10 cellular contexts compared by ENCODE assay signal in genomic region chr1:32448773-32449456, GRCh38.
A peak's percentile ranks its signal among the peaks of the same experiment; 100 is the strongest.
DNase-seq lines count a peak whose midpoint lies in the region; ATAC-seq and TF ChIP-seq lines count a peak whose summit lies in the region.
"Had no signal": no experiment of that assay in that cellular context is flagged by ENCODE, and none has a peak within 500 bp of the region (broad histone marks: within the 10 kb centered on the region; RNA-seq: fewer than 3 reads in every experiment).

No MANE protein-coding gene starts in this region.

- no peaks in the 10 kb centered on the region for H4K20me1 ChIP-seq in OCI-LY1 (ENCODE audit: insufficient read depth, low read length)

- ATAC-seq in HG03354 (IDR thresholded peaks at IDR 0.05; ENCODE audit: poor library complexity, severe bottlenecking, unreplicated experiment), result no peak
- no peak for ATAC-seq in GM18873 (IDR thresholded peaks at IDR 0.05; ENCODE audit: low FRiP score, unreplicated experiment)
- ATAC-seq in GM21786 (IDR thresholded peaks at IDR 0.05; ENCODE audit: unreplicated experiment), result no peak

- H3F3A ChIP-seq in OCI-LY1 (ENCODE audit: insufficient read depth, low read length), result no peaks in the 10 kb centered on the region

- H3K36me3 ChIP-seq in GM06990 (ENCODE audit: control insufficient read depth, insufficient read depth, low read length), result no peaks in the 10 kb centered on the region
- no peaks in the 10 kb centered on the region for H3K36me3 ChIP-seq in OCI-LY1 (ENCODE audit: insufficient read depth, low read length)
- H3K36me3 ChIP-seq: neutrophil had no signal

- peak; percentile 12 for DNase-seq in ACHN
- no peak for DNase-seq in GM06990 (ENCODE audit: extremely low read depth, insufficient read length)
- DNase-seq in fibroblast of peridontal ligament (ENCODE audit: extremely low read depth), result peak; percentile 10
- DNase-seq in DMS79 (lab: John Stamatoyannopoulos, UW), result no peak

- H3K4me2 ChIP-seq in OCI-LY1 (ENCODE audit: low read length), result no peak overlapping the region

- H3K9me2 ChIP-seq in OCI-LY1 (ENCODE audit: low read depth, low read length), result no peaks in the 10 kb centered on the region

- H2AFZ ChIP-seq in OCI-LY1 (ENCODE audit: low read length), result no peak overlapping the region

- H3K79me2 ChIP-seq in OCI-LY1 (ENCODE audit: insufficient read depth, low read length), result no peaks in the 10 kb centered on the region

- H3K27ac ChIP-seq in OCI-LY1 (ENCODE audit: low read depth, low read length, poor library complexity, severe bottlenecking), result no peak overlapping the region
- H3K27ac ChIP-seq: epithelial cell of prostate, neutrophil had no signal

- no peak overlapping the region for H3K4me3 ChIP-seq in GM06990 (replicated peaks; ENCODE audit: low read depth, low read length)
- H3K4me3 ChIP-seq in OCI-LY1 (ENCODE audit: low read depth, low read length, poor library complexity, severe bottlenecking), result no peak overlapping the region

- in situ Hi-C loops in ACHN (cut with HindIII; ENCODE audit: low pct_ligation_motif_present, low pct_unique_long_range_greater_than_20kb, low sequenced_read_pairs), result no loop called here

- TF ChIP-seq CTCF in GM06990 (IDR thresholded peaks at IDR 0.05; ENCODE audit: insufficient read depth, low read length, poor library complexity, severe bottlenecking) (peak; percentile 19), OCI-LY1 (IDR thresholded peaks at IDR 0.05; ENCODE audit: low read length) (peak; percentile 27; the same call in 1 of the 2 replicates)

- H3K9me3 ChIP-seq in OCI-LY1 (ENCODE audit: low read length), result no peaks in the 10 kb centered on the region
- H3K9me3 ChIP-seq: neutrophil had no signal

- H3K27me3 ChIP-seq in GM06990 (replicated peaks; ENCODE audit: control insufficient read depth, insufficient read depth, low read length), result no peaks in the 10 kb centered on the region; the same call in 1 of the 2 replicates
- no peaks in the 10 kb centered on the region for H3K27me3 ChIP-seq in OCI-LY1 (ENCODE audit: insufficient read depth, low read length)

- no peak overlapping the region for H3K9ac ChIP-seq in OCI-LY1 (ENCODE audit: low read length)

- H3K4me1 ChIP-seq in OCI-LY1 (ENCODE audit: insufficient read depth, low read length, severe bottlenecking), result no peaks in the 10 kb centered on the region

Comparison
In these comparisons a context has a peak if more than half of its experiments do, and no peak if none do; other contexts are left out.
1. DNase-seq: peak in ACHN (single experiment) and fibroblast of peridontal ligament (single experiment); none in GM06990 (single experiment) and DMS79 (single experiment).